In genomic region chr12:99649551-99649950, GRCh38 we compare ENCODE assay signal across 26 cellular contexts. TPM values are rescaled to one million over a fixed set of nuclear protein-coding genes. Genes with fewer than 3 reads are reported as not detected.
"Had no signal": no experiment of that assay in that cellular context is flagged by ENCODE, and none has a peak within 500 bp of the region (broad histone marks: within the 10 kb centered on the region; RNA-seq: fewer than 3 reads in every experiment).

No MANE protein-coding gene starts in this region.

- H3K4me1 ChIP-seq: heart right ventricle, lower lobe of right lung, sigmoid colon had no signal

- H3K27me3 ChIP-seq: heart right ventricle, sigmoid colon had no signal

- DNase-seq: activated B cell treated with CpG ODN at 0.5 μM for 24 hours; activated CD4-positive, alpha-beta memory T cell treated with anti-CD3 and anti-CD28 coated beads for 36 hours; activated CD4-positive, alpha-beta T cell treated with anti-CD3 and anti-CD28 coated beads for 4 hours; activated naive CD4-positive, alpha-beta T cell treated with Interleukin-2 at 50 U/mL for 16 hours; activated naive CD8-positive, alpha-beta T cell treated with anti-CD3 and anti-CD28 coated beads, Interleukin-2, amount 10 ng/mL, durations not matched to agents 7 days and 5 days; activated T-cell treated with anti-CD3 and anti-CD28 coated beads, Interleukin-2, amount 50 U/mL, for 48 hours; amygdala; foreskin fibroblast; heart right ventricle; kidney; lower lobe of right lung; naive thymus-derived CD4-positive, alpha-beta T cell; retina; sigmoid colon; stimulated activated CD4-positive, alpha-beta T cell treated with anti-CD3 and anti-CD28 coated beads, Interleukin-2, amount 100 ng/mL, for 48 hours; stimulated activated CD8-positive, alpha-beta memory T cell treated with anti-CD3 and anti-CD28 coated beads, Interleukin-4, amount 100 ng/mL, for 48 hours; stimulated activated naive CD4-positive, alpha-beta T cell treated with Interleukin-2 at 50 U/mL for 16 hours had no signal

- H3K9me3 ChIP-seq: heart right ventricle, lower lobe of right lung, sigmoid colon, thoracic aorta had no signal

- H3K4me2 ChIP-seq: smooth muscle cell had no signal

- H3K4me3 ChIP-seq: coronary artery, heart right ventricle, lower lobe of right lung, sigmoid colon, smooth muscle cell, thoracic aorta had no signal

- H3K27ac ChIP-seq: coronary artery, epithelial cell of prostate, heart right ventricle, lower lobe of right lung, sigmoid colon, thoracic aorta had no signal

- H3K36me3 ChIP-seq: heart right ventricle, lower lobe of right lung, thoracic aorta had no signal

RNA-seq across cellular contexts. Expression of gene GARIN6, which starts 2.0 kb away (rescaled TPM):
- total RNA-seq: activated B cell treated with CpG ODN at 0.5 μM for 24 hours; activated CD4-positive, alpha-beta memory T cell treated with anti-CD3 and anti-CD28 coated beads for 36 hours; activated naive CD8-positive, alpha-beta T cell treated with anti-CD3 and anti-CD28 coated beads, Interleukin-2, amount 10 ng/mL, durations not matched to agents 7 days and 5 days; bronchial epithelial cell; fibroblast of lung; heart right ventricle; kidney; lower lobe of right lung; mesenteric fat pad; naive thymus-derived CD4-positive, alpha-beta T cell; osteoblast; posterior vena cava; sigmoid colon; smooth muscle cell; thoracic aorta had no signal
- polyA plus RNA-seq: fibroblast of lung; heart right ventricle; naive thymus-derived CD4-positive, alpha-beta T cell; sigmoid colon; smooth muscle cell had no signal
